10 cellular contexts compared by ENCODE assay signal in genomic region chr15:74431645-74432044, GRCh38. TPM values are rescaled to one million over a fixed set of nuclear protein-coding genes. Genes with fewer than 3 reads are reported as not detected.
A peak's percentile ranks its signal among the peaks of the same experiment; 100 is the strongest.
DNase-seq lines count a peak whose midpoint lies in the region; ATAC-seq lines count a peak whose summit lies in the region.
"Had no signal": no experiment of that assay in that cellular context is flagged by ENCODE, and none has a peak within 500 bp of the region (broad histone marks: within the 10 kb centered on the region; RNA-seq: fewer than 3 reads in every experiment).

No MANE protein-coding gene starts in this region.

- peak overlapping the region; percentile 93 for H3K27ac ChIP-seq in substantia nigra (ENCODE audit: low read depth, low read length, poor library complexity, severe bottlenecking)

- intact Hi-C loops in activated T-helper 1 cell treated with anti-CD3 and anti-CD28 coated beads, Interleukin-12 subunit alpha, Interleukin-12 subunit beta, Interleukin-2, Interleukin-4 antibody, amounts not matched to agents 30 ng/mL and 10 ng/mL and 1 ng/mL, durations not matched to agents 14 hours and 24 hours and 36 hours (cut with micrococcal nuclease) = no loop called here

- ATAC-seq in GM19455 (IDR thresholded peaks at IDR 0.05; ENCODE audit: unreplicated experiment) = no peak
- no peak for ATAC-seq in GM21447 (IDR thresholded peaks at IDR 0.05; ENCODE audit: unreplicated experiment)

- no peaks in the 10 kb centered on the region for H3K9me3 Mint-ChIP-seq in activated T-helper 1 cell treated with anti-CD3 and anti-CD28 coated beads, Interleukin-12 subunit alpha, Interleukin-12 subunit beta, Interleukin-2, Interleukin-4 antibody, amounts not matched to agents 30 ng/mL and 10 ng/mL and 1 ng/mL, durations not matched to agents 14 hours and 24 hours and 36 hours
- no peaks in the 10 kb centered on the region for H3K9me3 Mint-ChIP-seq in immature natural killer cell

- DNase-seq in activated CD8-positive, alpha-beta memory T cell treated with anti-CD3 and anti-CD28 coated beads, Interleukin-2, amount 50 U/mL, for 48 hours = peak; percentile 72
- DNase-seq in activated CD8-positive, alpha-beta memory T cell treated with anti-CD3 and anti-CD28 coated beads, Interleukin-2, amount 50 U/mL, for 4 hours = no peak
- DNase-seq in activated T-helper 1 cell treated with anti-CD3 and anti-CD28 coated beads, Interleukin-12 subunit alpha, Interleukin-12 subunit beta, Interleukin-2, Interleukin-4 antibody, amounts not matched to agents 30 ng/mL and 10 ng/mL and 1 ng/mL, durations not matched to agents 14 hours and 24 hours and 36 hours (ENCODE audit: low spot score) = no peak
- DNase-seq in immature natural killer cell = no peak
- peak in 15 of 49 donors; percentile 14 to 62 (median 36) for DNase-seq in substantia nigra (lab: John Stamatoyannopoulos, UW)
- DNase-seq in NCI-H146 treated with DMSO at 0.1 percent for 48 hours (lab: John Stamatoyannopoulos, UW; ENCODE audit: unreplicated experiment) = no peak
- DNase-seq: activated effector memory CD4-positive, alpha-beta T cell treated with Interleukin-2 at 50 U/mL for 16 hours; Right ventricle myocardium superior had no signal

- H3K4me3 Mint-ChIP-seq in activated T-helper 1 cell treated with anti-CD3 and anti-CD28 coated beads, Interleukin-12 subunit alpha, Interleukin-12 subunit beta, Interleukin-2, Interleukin-4 antibody, amounts not matched to agents 30 ng/mL and 10 ng/mL and 1 ng/mL, durations not matched to agents 14 hours and 24 hours and 36 hours = peak overlapping the region; percentile 97
- H3K4me3 Mint-ChIP-seq in immature natural killer cell = peak overlapping the region; percentile 34 to 79 (median 75)

- peaks cover 53% of the 10 kb centered on the region for H3K36me3 Mint-ChIP-seq in activated T-helper 1 cell treated with anti-CD3 and anti-CD28 coated beads, Interleukin-12 subunit alpha, Interleukin-12 subunit beta, Interleukin-2, Interleukin-4 antibody, amounts not matched to agents 30 ng/mL and 10 ng/mL and 1 ng/mL, durations not matched to agents 14 hours and 24 hours and 36 hours (ENCODE audit: low read depth)
- H3K36me3 Mint-ChIP-seq in immature natural killer cell = peaks cover 0 to 3% (median 0%) of the 10 kb centered on the region in 3 donors

- peak overlapping the region; percentile 30 for H3K27ac Mint-ChIP-seq in activated T-helper 1 cell treated with anti-CD3 and anti-CD28 coated beads, Interleukin-12 subunit alpha, Interleukin-12 subunit beta, Interleukin-2, Interleukin-4 antibody, amounts not matched to agents 30 ng/mL and 10 ng/mL and 1 ng/mL, durations not matched to agents 14 hours and 24 hours and 36 hours
- H3K27ac Mint-ChIP-seq in immature natural killer cell = peak overlapping the region in 1 of 6 donors; percentile 54

- peaks cover 84% of the 10 kb centered on the region for H3K4me1 Mint-ChIP-seq in activated T-helper 1 cell treated with anti-CD3 and anti-CD28 coated beads, Interleukin-12 subunit alpha, Interleukin-12 subunit beta, Interleukin-2, Interleukin-4 antibody, amounts not matched to agents 30 ng/mL and 10 ng/mL and 1 ng/mL, durations not matched to agents 14 hours and 24 hours and 36 hours (ENCODE audit: low read depth)
- H3K4me1 Mint-ChIP-seq in immature natural killer cell = peaks cover 31 to 58% of the 10 kb centered on the region in 2 donors

- H3K27me3 Mint-ChIP-seq in activated T-helper 1 cell treated with anti-CD3 and anti-CD28 coated beads, Interleukin-12 subunit alpha, Interleukin-12 subunit beta, Interleukin-2, Interleukin-4 antibody, amounts not matched to agents 30 ng/mL and 10 ng/mL and 1 ng/mL, durations not matched to agents 14 hours and 24 hours and 36 hours (ENCODE audit: insufficient read depth) = no peaks in the 10 kb centered on the region
- peaks cover 0 to 2% (median 2%) of the 10 kb centered on the region in 3 donors for H3K27me3 Mint-ChIP-seq in immature natural killer cell (ENCODE audit: low read depth in 3 of 3)

RNA-seq across cellular contexts. Expression of gene SEMA7A, which starts 2.1 kb away (rescaled TPM):
- 102 TPM in 2 replicates for total RNA-seq in activated T-helper 1 cell treated with anti-CD3 and anti-CD28 coated beads, Interleukin-12 subunit alpha, Interleukin-12 subunit beta, Interleukin-2, Interleukin-4 antibody, amounts not matched to agents 30 ng/mL and 10 ng/mL and 1 ng/mL, durations not matched to agents 14 hours and 24 hours and 36 hours
- polyA plus RNA-seq in immature natural killer cell = 1 to 10 TPM in 1 of 3 donors, under 1 TPM in 1, not detected in 1; 0.90 to 3.7 TPM

RNA-seq across cellular contexts. Expression of gene UBL7, which starts 29.3 kb away (rescaled TPM):
- 55.4 and 56.0 TPM in 2 replicates for total RNA-seq in activated T-helper 1 cell treated with anti-CD3 and anti-CD28 coated beads, Interleukin-12 subunit alpha, Interleukin-12 subunit beta, Interleukin-2, Interleukin-4 antibody, amounts not matched to agents 30 ng/mL and 10 ng/mL and 1 ng/mL, durations not matched to agents 14 hours and 24 hours and 36 hours
- 100 to 1,000 TPM; 110 to 163 (median 128) TPM for polyA plus RNA-seq in immature natural killer cell
